21 cellular contexts compared by ENCODE assay signal in genomic region chr10:43448742-43449141, GRCh38.
"Had no signal": no experiment of that assay in that cellular context is flagged by ENCODE, and none has a peak within 500 bp of the region (broad histone marks: within the 10 kb centered on the region; RNA-seq: fewer than 3 reads in every experiment).

No MANE protein-coding gene starts in this region.

- H3K36me3 Mint-ChIP-seq: natural killer cell treated with Interleukin-12 subunit alpha and Interleukin-12 subunit beta and Interleukin-15 and Interleukin-18, amount 100 ng/mL, for 72 hours had no signal

- DNase-seq: dermis blood vessel endothelial cell; esophagus squamous epithelium; foreskin fibroblast; glutamatergic neuron; immature natural killer cell; left ventricle myocardium superior; mesenchymal stem cell; midbrain; occipital lobe; pancreas; right cardiac atrium; stimulated activated CD4-positive, alpha-beta T cell treated with anti-CD3 and anti-CD28 coated beads, Interleukin-4, amount 100 ng/mL, for 1 hour; stimulated activated CD8-positive, alpha-beta memory T cell treated with anti-CD3 and anti-CD28 coated beads, Interleukin-4, amount 100 ng/mL, for 48 hours; stimulated activated naive CD8-positive, alpha-beta T cell treated with anti-CD3 and anti-CD28 coated beads, Interleukin-15, Interleukin-2, amounts not matched to agents 100 U/mL and 50 U/mL, for 24 hours; thyroid gland had no signal

- H3K27me3 Mint-ChIP-seq: natural killer cell treated with Interleukin-12 subunit alpha and Interleukin-12 subunit beta and Interleukin-15 and Interleukin-18, amount 100 ng/mL, for 72 hours; progenitor cell of endocrine pancreas; type B pancreatic cell had no signal

- H3K27ac Mint-ChIP-seq: natural killer cell treated with Interleukin-12 subunit alpha and Interleukin-12 subunit beta and Interleukin-15 and Interleukin-18, amount 100 ng/mL, for 72 hours; neural progenitor cell; progenitor cell of endocrine pancreas; stimulated activated effector memory CD8-positive, alpha-beta T cell treated with anti-CD3 and anti-CD28 coated beads, Interleukin-12 subunit alpha, Interleukin-12 subunit beta, amount 100 ng/mL, for 72 hours; type B pancreatic cell had no signal

- H3K4me3 Mint-ChIP-seq: immature natural killer cell; natural killer cell treated with Interleukin-12 subunit alpha and Interleukin-12 subunit beta and Interleukin-15 and Interleukin-18, amount 100 ng/mL, for 72 hours; neural progenitor cell; stimulated activated effector memory CD8-positive, alpha-beta T cell treated with anti-CD3 and anti-CD28 coated beads, Interleukin-12 subunit alpha, Interleukin-12 subunit beta, amount 100 ng/mL, for 72 hours; type B pancreatic cell had no signal

- ATAC-seq: gastroesophageal sphincter; left ventricle myocardium superior; natural killer cell treated with Interleukin-12 subunit alpha and Interleukin-12 subunit beta and Interleukin-15 and Interleukin-18, amount 100 ng/mL, for 72 hours; pancreas; right cardiac atrium; stimulated activated effector memory CD8-positive, alpha-beta T cell treated with anti-CD3 and anti-CD28 coated beads, Interleukin-12 subunit alpha, Interleukin-12 subunit beta, amount 100 ng/mL, for 72 hours; stimulated activated naive CD8-positive, alpha-beta T cell treated with anti-CD3 and anti-CD28 coated beads, Interleukin-15, Interleukin-2, amounts not matched to agents 100 U/mL and 50 U/mL, for 24 hours had no signal

- H3K4me1 Mint-ChIP-seq: neural progenitor cell had no signal

- H3K9me3 Mint-ChIP-seq: immature natural killer cell; natural killer cell treated with Interleukin-12 subunit alpha and Interleukin-12 subunit beta and Interleukin-15 and Interleukin-18, amount 100 ng/mL, for 72 hours; stimulated activated effector memory CD8-positive, alpha-beta T cell treated with anti-CD3 and anti-CD28 coated beads, Interleukin-12 subunit alpha, Interleukin-12 subunit beta, amount 100 ng/mL, for 72 hours had no signal
